ENCODE assay signal across 19 cellular contexts in the genomic region with DNA sequence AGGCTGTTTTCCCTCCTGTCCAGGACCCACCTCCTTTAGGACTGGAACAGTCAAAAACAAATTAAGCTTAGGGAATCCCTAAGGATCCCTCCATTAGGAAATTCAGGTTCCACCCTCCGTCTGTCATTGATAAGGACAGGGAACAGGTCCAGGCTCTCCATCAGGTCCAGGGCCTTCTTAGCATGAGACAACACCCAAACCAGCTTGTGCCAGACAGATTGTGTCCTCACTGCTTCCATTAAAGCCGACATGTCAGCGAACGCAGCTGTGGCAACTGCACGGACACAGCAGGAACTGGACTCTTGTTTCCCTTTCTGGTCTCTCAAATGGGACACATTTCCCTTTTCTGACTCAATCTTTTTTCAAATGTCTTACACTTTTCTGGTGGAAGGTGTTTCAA.
DNase-seq lines count a peak whose midpoint lies in the region; ATAC-seq and TF ChIP-seq lines count a peak whose summit lies in the region.
"Had no signal": no experiment of that assay in that cellular context is flagged by ENCODE, and none has a peak within 500 bp of the region (broad histone marks: within the 10 kb centered on the region; RNA-seq: fewer than 3 reads in every experiment).

No MANE protein-coding gene starts in this region.

- peaks cover 67% of the 10 kb centered on the region for H3K4me1 ChIP-seq in left ventricle myocardium inferior

- peak; percentile 63 for DNase-seq in CD14-positive monocyte (ENCODE audit: low spot score)
- peak; percentile 43 for DNase-seq in left ventricle myocardium inferior
- DNase-seq in osteocyte (ENCODE audit: extremely low spot score, unreplicated experiment) = peak; percentile 42
- DNase-seq in stimulated activated naive CD4-positive, alpha-beta T cell (lab: John Stamatoyannopoulos, UW) = no peak
- DNase-seq in activated T-cell treated with anti-CD3 and anti-CD28 coated beads, Interleukin-2, amount 50 U/mL, for 72 hours = no peak
- no peak for DNase-seq in NCI-H1930 (lab: John Stamatoyannopoulos, UW)
- DNase-seq in GOT3 (lab: John Stamatoyannopoulos, UW) = no peak
- DNase-seq: GDM1, H7, Kasumi-1, MM.1S, NCI-H1092 treated with DMSO at 0.1 percent for 48 hours, NCI-H187, NCI-H2171, NCI-H446, NCI-H69, SIG-M5 had no signal

- no peaks in the 10 kb centered on the region for H3K9me3 ChIP-seq in left ventricle myocardium inferior (replicated peaks)

- intact Hi-C loops in CD14-positive monocyte (cut with micrococcal nuclease) (no loop called here), left ventricle myocardium inferior (cut with micrococcal nuclease) (no loop called here)

- H3K9me3 Mint-ChIP-seq in CD14-positive monocyte = peaks cover 0 to 5% (median 4%) of the 10 kb centered on the region in 7 donors
- no peaks in the 10 kb centered on the region for H3K9me3 Mint-ChIP-seq in osteocyte (ENCODE audit: unreplicated experiment)
- H3K9me3 Mint-ChIP-seq in activated T-cell treated with anti-CD3 and anti-CD28 coated beads, Interleukin-2, amount 50 U/mL, for 72 hours = no peaks in the 10 kb centered on the region

- H3K27me3 ChIP-seq in left ventricle myocardium inferior (ENCODE audit: low read depth) = no peaks in the 10 kb centered on the region
- H3K27me3 ChIP-seq: BLaER1 treated with 17β-estradiol and CSF1 and Interleukin-3, amounts not matched to agents 10 nM and 100 nM had no signal

- H3K36me3 Mint-ChIP-seq in CD14-positive monocyte = peaks cover 23 to 31% of the 10 kb centered on the region in 2 donors
- no peaks in the 10 kb centered on the region for H3K36me3 Mint-ChIP-seq in osteocyte (ENCODE audit: unreplicated experiment)
- no peaks in the 10 kb centered on the region for H3K36me3 Mint-ChIP-seq in activated T-cell treated with anti-CD3 and anti-CD28 coated beads, Interleukin-2, amount 50 U/mL, for 72 hours (ENCODE audit: insufficient read depth in 2 of 2)

- ATAC-seq in activated T-cell treated with anti-CD3 and anti-CD28 coated beads, Interleukin-2, amount 50 U/mL, for 72 hours (replicated peaks in 1 of 2) = no peak

- no peak overlapping the region for H3K4me3 ChIP-seq in left ventricle myocardium inferior
- H3K4me3 ChIP-seq: BLaER1 treated with 17β-estradiol and CSF1 and Interleukin-3, amounts not matched to agents 10 nM and 100 nM had no signal

- TF ChIP-seq CTCF in CD14-positive monocyte (IDR thresholded peaks at IDR 0.05) (no peak), left ventricle myocardium inferior (IDR thresholded peaks at IDR 0.05; ENCODE audit: borderline replicate concordance) (no peak), osteocyte (IDR thresholded peaks at IDR 0.05) (no peak)

- H3K27ac ChIP-seq in angular gyrus (ENCODE audit: low read depth, low read length) (peak overlapping the region; percentile 10), left ventricle myocardium inferior (replicated peaks) (peak overlapping the region; percentile 39)

- H3K27me3 Mint-ChIP-seq in CD14-positive monocyte (ENCODE audit: low read depth in 3 of 3) (no peaks in the 10 kb centered on the region), osteocyte (ENCODE audit: unreplicated experiment) (no peaks in the 10 kb centered on the region)
- no peaks in the 10 kb centered on the region for H3K27me3 Mint-ChIP-seq in activated T-cell treated with anti-CD3 and anti-CD28 coated beads, Interleukin-2, amount 50 U/mL, for 72 hours (ENCODE audit: low read depth)

- H3K4me3 Mint-ChIP-seq in CD14-positive monocyte = peak overlapping the region; percentile 31 to 74
- H3K4me3 Mint-ChIP-seq in osteocyte (ENCODE audit: unreplicated experiment) = no peak overlapping the region
- H3K4me3 Mint-ChIP-seq in activated T-cell treated with anti-CD3 and anti-CD28 coated beads, Interleukin-2, amount 50 U/mL, for 72 hours = no peak overlapping the region

- peak overlapping the region; percentile 77 to 90 (median 83) for H3K27ac Mint-ChIP-seq in CD14-positive monocyte
- no peak overlapping the region for H3K27ac Mint-ChIP-seq in osteocyte (ENCODE audit: unreplicated experiment)
- no peak overlapping the region for H3K27ac Mint-ChIP-seq in activated T-cell treated with anti-CD3 and anti-CD28 coated beads, Interleukin-2, amount 50 U/mL, for 72 hours

- H3K4me1 Mint-ChIP-seq in CD14-positive monocyte = peaks cover 38% of the 10 kb centered on the region
- H3K4me1 Mint-ChIP-seq in osteocyte (ENCODE audit: unreplicated experiment) = peaks cover 4% of the 10 kb centered on the region
- peaks cover 7% of the 10 kb centered on the region for H3K4me1 Mint-ChIP-seq in activated T-cell treated with anti-CD3 and anti-CD28 coated beads, Interleukin-2, amount 50 U/mL, for 72 hours (ENCODE audit: low read depth)

- H3K36me3 ChIP-seq in left ventricle myocardium inferior = no peaks in the 10 kb centered on the region

Comparison
In these comparisons a context has a peak if more than half of its experiments do, and no peak if none do; other contexts are left out.
1. DNase-seq: peak in CD14-positive monocyte (single experiment), left ventricle myocardium inferior (single experiment) and osteocyte (single experiment); none in stimulated activated naive CD4-positive, alpha-beta T cell (0 of 6), activated T-cell treated with anti-CD3 and anti-CD28 coated beads, Interleukin-2, amount 50 U/mL, for 72 hours (0 of 2), NCI-H1930 (0 of 2) and GOT3 (single experiment).
2. H3K27ac Mint-ChIP-seq: peak in CD14-positive monocyte (7 of 7); none in osteocyte (single experiment) and activated T-cell treated with anti-CD3 and anti-CD28 coated beads, Interleukin-2, amount 50 U/mL, for 72 hours (single experiment).
3. H3K4me3 Mint-ChIP-seq: peak in CD14-positive monocyte (2 of 2); none in osteocyte (single experiment) and activated T-cell treated with anti-CD3 and anti-CD28 coated beads, Interleukin-2, amount 50 U/mL, for 72 hours (0 of 2).